Comparison of ENCODE assay signal across 29 cellular contexts in genomic region chr16:14109077-14109775, GRCh38. TPM values are rescaled to one million over a fixed set of nuclear protein-coding genes. Genes with fewer than 3 reads are reported as not detected.
DNase-seq lines count a peak whose midpoint lies in the region; ATAC-seq and TF ChIP-seq lines count a peak whose summit lies in the region.
"Had no signal": no experiment of that assay in that cellular context is flagged by ENCODE, and none has a peak within 500 bp of the region (broad histone marks: within the 10 kb centered on the region; RNA-seq: fewer than 3 reads in every experiment).

No MANE protein-coding gene starts in this region.

- no peaks in the 10 kb centered on the region for H3K9me3 ChIP-seq in left lung
- H3K9me3 ChIP-seq in thyroid gland, result no peaks in the 10 kb centered on the region
- H3K9me3 ChIP-seq: A549, prostate gland, sigmoid colon had no signal

- peak; percentile 50 to 53 for ATAC-seq in activated T-cell treated with anti-CD3 and anti-CD28 coated beads, Interleukin-2, amount 50 U/mL, for 72 hours (replicated peaks in 1 of 2)
- peak; percentile 74 for ATAC-seq in left lung
- ATAC-seq: CD8-positive, alpha-beta T cell; naive thymus-derived CD4-positive, alpha-beta T cell; Panc1; stimulated activated effector memory CD8-positive, alpha-beta T cell treated with anti-CD3 and anti-CD28 coated beads, Interleukin-12 subunit alpha, Interleukin-12 subunit beta, amount 100 ng/mL, for 72 hours had no signal

- peaks cover 12 to 61% of the 10 kb centered on the region in 2 donors for H3K4me1 ChIP-seq in left lung
- H3K4me1 ChIP-seq in thyroid gland, result peaks cover 51 to 82% of the 10 kb centered on the region in 2 donors
- H3K4me1 ChIP-seq: prostate gland had no signal

- peaks cover 38% of the 10 kb centered on the region for H3K4me1 Mint-ChIP-seq in activated T-cell treated with anti-CD3 and anti-CD28 coated beads, Interleukin-2, amount 50 U/mL, for 72 hours (ENCODE audit: low read depth)
- H3K4me1 Mint-ChIP-seq in activated T-cell treated with anti-CD3 and anti-CD28 coated beads, Interleukin-2, amount 50 U/mL, for 24 hours (ENCODE audit: low read depth), result peaks cover 60% of the 10 kb centered on the region

- H3K36me3 ChIP-seq in left lung (no peaks in the 10 kb centered on the region), thyroid gland (no peaks in the 10 kb centered on the region)
- H3K36me3 ChIP-seq: prostate gland, sigmoid colon had no signal

- H3K27ac ChIP-seq in left lung (peak overlapping the region; percentile 8 to 29), thyroid gland (peak overlapping the region in 2 of 3 donors; percentile 41 to 51)
- H3K27ac ChIP-seq: A549, epithelial cell of prostate, HL-60 had no signal

- H3K4me3 Mint-ChIP-seq in activated T-cell treated with anti-CD3 and anti-CD28 coated beads, Interleukin-2, amount 50 U/mL, for 72 hours, result no peak overlapping the region
- no peak overlapping the region for H3K4me3 Mint-ChIP-seq in activated T-cell treated with anti-CD3 and anti-CD28 coated beads, Interleukin-2, amount 50 U/mL, for 24 hours
- H3K4me3 Mint-ChIP-seq: activated naive CD8-positive, alpha-beta T cell; CD8-positive, alpha-beta T cell; naive thymus-derived CD4-positive, alpha-beta T cell; stimulated activated effector memory CD8-positive, alpha-beta T cell treated with anti-CD3 and anti-CD28 coated beads, Interleukin-12 subunit alpha, Interleukin-12 subunit beta, amount 100 ng/mL, for 72 hours had no signal

- no peaks in the 10 kb centered on the region for H3K9me3 Mint-ChIP-seq in activated T-cell treated with anti-CD3 and anti-CD28 coated beads, Interleukin-2, amount 50 U/mL, for 72 hours
- H3K9me3 Mint-ChIP-seq in activated T-cell treated with anti-CD3 and anti-CD28 coated beads, Interleukin-2, amount 50 U/mL, for 24 hours, result no peaks in the 10 kb centered on the region
- H3K9me3 Mint-ChIP-seq: CD8-positive, alpha-beta T cell; naive thymus-derived CD4-positive, alpha-beta T cell; stimulated activated effector memory CD8-positive, alpha-beta T cell treated with anti-CD3 and anti-CD28 coated beads, Interleukin-12 subunit alpha, Interleukin-12 subunit beta, amount 100 ng/mL, for 72 hours had no signal

- H3K27me3 ChIP-seq in left lung (no peaks in the 10 kb centered on the region), thyroid gland (no peaks in the 10 kb centered on the region)
- H3K27me3 ChIP-seq: sigmoid colon had no signal

- TF ChIP-seq CTCF in left lung (IDR thresholded peaks at IDR 0.05), result no peak
- no peak for TF ChIP-seq CTCF in thyroid gland (IDR thresholded peaks at IDR 0.05)

- H3K36me3 Mint-ChIP-seq in activated T-cell treated with anti-CD3 and anti-CD28 coated beads, Interleukin-2, amount 50 U/mL, for 72 hours (ENCODE audit: insufficient read depth in 2 of 2), result no peaks in the 10 kb centered on the region
- no peaks in the 10 kb centered on the region for H3K36me3 Mint-ChIP-seq in activated T-cell treated with anti-CD3 and anti-CD28 coated beads, Interleukin-2, amount 50 U/mL, for 24 hours (ENCODE audit: low read depth)
- H3K36me3 Mint-ChIP-seq: CD8-positive, alpha-beta T cell; naive thymus-derived CD4-positive, alpha-beta T cell; stimulated activated effector memory CD8-positive, alpha-beta T cell treated with anti-CD3 and anti-CD28 coated beads, Interleukin-12 subunit alpha, Interleukin-12 subunit beta, amount 100 ng/mL, for 72 hours had no signal

- DNase-seq in activated T-cell treated with anti-CD3 and anti-CD28 coated beads, Interleukin-2, amount 50 U/mL, for 72 hours, result no peak
- no peak for DNase-seq in activated T-cell treated with anti-CD3 and anti-CD28 coated beads, Interleukin-2, amount 50 U/mL, for 24 hours
- DNase-seq in Jurkat, Clone E6-1 (ENCODE audit: low read depth, low spot score), result peak; percentile 10
- DNase-seq in left lung, result no peak
- DNase-seq in thyroid gland, result no peak
- DNase-seq in OCI-M1 (lab: John Stamatoyannopoulos, UW), result no peak
- no peak for DNase-seq in NCI-H345 (lab: John Stamatoyannopoulos, UW)
- no peak for DNase-seq in NCI-H2029 treated with DMSO at 0.1 percent for 48 hours (lab: John Stamatoyannopoulos, UW)
- DNase-seq: activated CD4-positive, alpha-beta T cell treated with anti-CD3 and anti-CD28 coated beads for 4 hours; activated effector memory CD4-positive, alpha-beta T cell treated with anti-CD3 and anti-CD28 coated beads, Interleukin-2, amount 50 U/mL, for 16 hours; activated T-cell treated with anti-CD3 and anti-CD28 coated beads for 4 hours; CD8-positive, alpha-beta T cell; effector CD4-positive, alpha-beta T cell; glutamatergic neuron; H7; KG1; naive thymus-derived CD4-positive, alpha-beta T cell; NCI-H1930; NCI-H446; NCI-H748 treated with DMSO at 0.1 percent for 48 hours; sigmoid colon; SW 1271 had no signal

- H3K27me3 Mint-ChIP-seq in activated T-cell treated with anti-CD3 and anti-CD28 coated beads, Interleukin-2, amount 50 U/mL, for 72 hours (ENCODE audit: low read depth), result no peaks in the 10 kb centered on the region
- H3K27me3 Mint-ChIP-seq in activated T-cell treated with anti-CD3 and anti-CD28 coated beads, Interleukin-2, amount 50 U/mL, for 24 hours, result no peaks in the 10 kb centered on the region
- H3K27me3 Mint-ChIP-seq: activated naive CD8-positive, alpha-beta T cell; naive thymus-derived CD4-positive, alpha-beta T cell had no signal

- H3K4me3 ChIP-seq in Jurkat, Clone E6-1 (ENCODE audit: low read length), result no peak overlapping the region
- no peak overlapping the region for H3K4me3 ChIP-seq in left lung
- no peak overlapping the region for H3K4me3 ChIP-seq in thyroid gland (replicated peaks in 1 of 3)
- H3K4me3 ChIP-seq: A549, prostate gland, sigmoid colon had no signal

- H3K27ac Mint-ChIP-seq in activated T-cell treated with anti-CD3 and anti-CD28 coated beads, Interleukin-2, amount 50 U/mL, for 72 hours, result no peak overlapping the region
- H3K27ac Mint-ChIP-seq in activated T-cell treated with anti-CD3 and anti-CD28 coated beads, Interleukin-2, amount 50 U/mL, for 24 hours, result no peak overlapping the region
- H3K27ac Mint-ChIP-seq: activated naive CD8-positive, alpha-beta T cell; CD8-positive, alpha-beta T cell; stimulated activated effector memory CD8-positive, alpha-beta T cell treated with anti-CD3 and anti-CD28 coated beads, Interleukin-12 subunit alpha, Interleukin-12 subunit beta, amount 100 ng/mL, for 72 hours had no signal

- 55 to 58% methylated on average over 7 of the region's 7 CpGs for WGBS in thyroid gland, 2 donors

- intact Hi-C loops in left lung (cut with DNase I) (no loop called here), thyroid gland (cut with DNase I) (no loop called here)

- TF ChIP-seq POLR2A in thyroid gland (IDR thresholded peaks at IDR 0.05), result no peak

RNA-seq across cellular contexts. Expression of gene MRTFB, which starts 38.1 kb away (rescaled TPM):
- total RNA-seq in activated T-cell treated with anti-CD3 and anti-CD28 coated beads, Interleukin-2, amount 50 U/mL, for 72 hours, result 10 to 100 TPM; 22.5 to 27.1 TPM
- 13.4 TPM for polyA plus RNA-seq in Jurkat, Clone E6-1 (2012; ENCODE audit: insufficient read depth, insufficient read length)
- total RNA-seq in left lung (10 to 100 TPM; 46.2 to 48.9 TPM), thyroid gland (100 to 1,000 TPM in 1 of 4 donors, 10 to 100 TPM in 3; 51.2 to 131 (median 74.0) TPM)
